Comparison of ENCODE assay signal across 12 cellular contexts in genomic region chr11:12215192-12215591, GRCh38.
DNase-seq lines count a peak whose midpoint lies in the region; ATAC-seq and TF ChIP-seq lines count a peak whose summit lies in the region.
"Had no signal": no experiment of that assay in that cellular context is flagged by ENCODE, and none has a peak within 500 bp of the region (broad histone marks: within the 10 kb centered on the region; RNA-seq: fewer than 3 reads in every experiment).

No MANE protein-coding gene starts in this region.

- H4K20me1 ChIP-seq in BLaER1 treated with 17β-estradiol and CSF1 and Interleukin-3, amounts not matched to agents 10 nM and 100 nM: no peaks in the 10 kb centered on the region

- H3K4me2 ChIP-seq in BLaER1 treated with 17β-estradiol and CSF1 and Interleukin-3, amounts not matched to agents 10 nM and 100 nM: peak overlapping the region; percentile 49 to 90 (median 77)

- no peak for TF ChIP-seq CTCF in foreskin keratinocyte (conservative IDR thresholded peaks at IDR 0.05)

- ATAC-seq in HG03175 (IDR thresholded peaks at IDR 0.05; ENCODE audit: unreplicated experiment) (peak; percentile 52), GM18520 (IDR thresholded peaks at IDR 0.05; ENCODE audit: unreplicated experiment) (no peak), foreskin keratinocyte (no peak)

- peaks cover 39 to 68% (median 57%) of the 10 kb centered on the region in 10 experiments for H3K4me1 ChIP-seq in BLaER1 treated with 17β-estradiol and CSF1 and Interleukin-3, amounts not matched to agents 10 nM and 100 nM
- H3K4me1 ChIP-seq in NT2/D1 (ENCODE audit: insufficient read depth, insufficient read length) (no peaks in the 10 kb centered on the region), foreskin keratinocyte (peaks cover 6% of the 10 kb centered on the region)

- H3K36me3 ChIP-seq in BLaER1 treated with 17β-estradiol and CSF1 and Interleukin-3, amounts not matched to agents 10 nM and 100 nM: peaks cover 0 to 34% (median 0%) of the 10 kb centered on the region in 11 experiments; a peak in 5 of 22 replicates
- peaks cover 28% of the 10 kb centered on the region for H3K36me3 ChIP-seq in NT2/D1 (ENCODE audit: insufficient read depth, insufficient read length, low read length)

- H3K27ac ChIP-seq in BLaER1 treated with 17β-estradiol and CSF1 and Interleukin-3, amounts not matched to agents 10 nM and 100 nM: peak overlapping the region in 5 of 11 experiments; percentile 7 to 77 (median 14); a peak in 6 of 22 replicates
- no peak overlapping the region for H3K27ac ChIP-seq in foreskin keratinocyte
- H3K27ac ChIP-seq: Peyer's patch had no signal

- peak overlapping the region in 1 of 11 experiments; percentile 58; a peak in 1 of 22 replicates for H3K9ac ChIP-seq in BLaER1 treated with 17β-estradiol and CSF1 and Interleukin-3, amounts not matched to agents 10 nM and 100 nM
- no peak overlapping the region for H3K9ac ChIP-seq in NT2/D1 (ENCODE audit: insufficient read length, low read depth)

- peak; percentile 2 for DNase-seq in NT2/D1 (ENCODE audit: low read depth, low spot score)
- peak; percentile 32 for DNase-seq in left kidney (ENCODE audit: low read depth, low spot score)
- DNase-seq in mucosa of gallbladder (ENCODE audit: low spot score): no peak
- DNase-seq in amniotic stem cell (lab: John Stamatoyannopoulos, UW): no peak
- no peak for DNase-seq in foreskin keratinocyte
- DNase-seq: Calu3; foreskin melanocyte; Peyer's patch; stimulated activated CD4-positive, alpha-beta T cell treated with anti-CD3 and anti-CD28 coated beads, Interleukin-2, amount 100 ng/mL, for 24 hours had no signal

- no peaks in the 10 kb centered on the region for H3K9me3 ChIP-seq in BLaER1 treated with 17β-estradiol and CSF1 and Interleukin-3, amounts not matched to agents 10 nM and 100 nM (replicated peaks in 1 of 11)
- no peaks in the 10 kb centered on the region for H3K9me3 ChIP-seq in NT2/D1 (ENCODE audit: insufficient read depth, low read length)
- H3K9me3 ChIP-seq: Peyer's patch had no signal

- no peaks in the 10 kb centered on the region for H3K27me3 ChIP-seq in BLaER1 treated with 17β-estradiol and CSF1 and Interleukin-3, amounts not matched to agents 10 nM and 100 nM
- no peaks in the 10 kb centered on the region for H3K27me3 ChIP-seq in NT2/D1 (ENCODE audit: insufficient read depth, insufficient read length)
- no peaks in the 10 kb centered on the region for H3K27me3 ChIP-seq in foreskin keratinocyte
- H3K27me3 ChIP-seq: Peyer's patch had no signal

- no peak overlapping the region for H3K4me3 ChIP-seq in BLaER1 treated with 17β-estradiol and CSF1 and Interleukin-3, amounts not matched to agents 10 nM and 100 nM
- H3K4me3 ChIP-seq in NT2/D1 (ENCODE audit: insufficient read length, low read depth): no peak overlapping the region
- H3K4me3 ChIP-seq: Peyer's patch had no signal

Comparison
In these comparisons a context has a peak if more than half of its experiments do, and no peak if none do; other contexts are left out.
1. DNase-seq: peak in NT2/D1 (single experiment) and left kidney (single experiment); none in mucosa of gallbladder (single experiment), amniotic stem cell (single experiment) and foreskin keratinocyte (0 of 2).